Comparison of ENCODE assay signal across 14 cellular contexts in genomic region chr1:79716481-79716880, GRCh38.
DNase-seq lines count a peak whose midpoint lies in the region; ATAC-seq and TF ChIP-seq lines count a peak whose summit lies in the region.
"Had no signal": no experiment of that assay in that cellular context is flagged by ENCODE, and none has a peak within 500 bp of the region (broad histone marks: within the 10 kb centered on the region; RNA-seq: fewer than 3 reads in every experiment).

No MANE protein-coding gene starts in this region.

- H3K4me1 ChIP-seq in SJCRH30 (peaks cover 12% of the 10 kb centered on the region), H9 (ENCODE audit: insufficient read depth, low read length) (peaks cover 3% of the 10 kb centered on the region; the same call in 1 of the 2 replicates)

- ATAC-seq in GM21717 (IDR thresholded peaks at IDR 0.05; ENCODE audit: unreplicated experiment) = no peak
- no peak for ATAC-seq in GM19455 (IDR thresholded peaks at IDR 0.05; ENCODE audit: unreplicated experiment)
- ATAC-seq: activated CD8-positive, alpha-beta T cell treated with anti-CD3 and anti-CD28 coated beads, Interleukin-2, amount 10 ng/mL, durations not matched to agents 7 days and 5 days had no signal

- no peak overlapping the region for H3K4me2 ChIP-seq in H9 (ENCODE audit: insufficient read depth, insufficient read length, low read length)

- no peak overlapping the region for H3K14ac ChIP-seq in H9 (ENCODE audit: insufficient read depth, low read length)

- H3K9ac ChIP-seq in H9 (ENCODE audit: extremely low read depth, insufficient read length, low read length) = no peak overlapping the region

- no peak overlapping the region for H2BK120ac ChIP-seq in H9 (ENCODE audit: low read depth, low read length, poor library complexity, severe bottlenecking)

- H3K79me1 ChIP-seq in H9 (ENCODE audit: insufficient read depth, low read depth, low read length, poor library complexity, severe bottlenecking) = no peaks in the 10 kb centered on the region

- H3K4me1 Mint-ChIP-seq in H9 = peaks cover 7 to 11% of the 10 kb centered on the region in 2 experiments

- no peak overlapping the region for H3K23ac ChIP-seq in H9 (ENCODE audit: insufficient read length, low read depth, low read length)

- H3K9me3 ChIP-seq in SJCRH30 (replicated peaks) = no peaks in the 10 kb centered on the region
- H3K9me3 ChIP-seq in H9 (ENCODE audit: control insufficient read depth, low read depth, low read length) = no peaks in the 10 kb centered on the region

- H2BK20ac ChIP-seq in H9 (ENCODE audit: low read depth, low read length, poor library complexity, severe bottlenecking) = no peak overlapping the region

- H2BK5ac ChIP-seq in H9 (ENCODE audit: insufficient read length, low read length) = no peak overlapping the region

- no peak overlapping the region for H2BK15ac ChIP-seq in H9 (ENCODE audit: low read depth, low read length)

- H2AK5ac ChIP-seq in H9 (ENCODE audit: insufficient read length, low read length) = no peak overlapping the region

- TF ChIP-seq CTCF in H9 (conservative IDR thresholded peaks at IDR 0.05) = no peak

- no peaks in the 10 kb centered on the region for H3K27me3 Mint-ChIP-seq in H9 (ENCODE audit: low read depth)
- H3K27me3 Mint-ChIP-seq: dendritic cell treated with granulocyte-macrophage colony-stimulating factor and Interleukin-4, amounts not matched to agents 40 ng/mL and 50 ng/mL, for 4 days; IgD-negative memory B cell had no signal

- H4K20me1 ChIP-seq in H9 (ENCODE audit: control insufficient read depth, insufficient read depth, insufficient read length) = no peaks in the 10 kb centered on the region

- H3K9me3 Mint-ChIP-seq in H9 = peaks cover 23 to 24% of the 10 kb centered on the region in 2 experiments

- H3K4me3 ChIP-seq in SJCRH30 = no peak overlapping the region

- no peak overlapping the region for H3T11ph ChIP-seq in H9 (ENCODE audit: low read length)

- no peak overlapping the region for H3K18ac ChIP-seq in H9 (ENCODE audit: insufficient read length, low read depth, low read length)

- peaks cover 13 to 25% (median 21%) of the 10 kb centered on the region in 3 experiments for H3K36me3 Mint-ChIP-seq in H9 (ENCODE audit: insufficient read depth in 1 of 3, low read depth in 3 of 3)

- no peak overlapping the region for H2BK12ac ChIP-seq in H9 (ENCODE audit: insufficient read length, low read depth, low read length)

- H3K27ac Mint-ChIP-seq in H9 = peak overlapping the region in 1 of 3 experiments; percentile 75; a peak in 1 of 7 replicates
- H3K27ac Mint-ChIP-seq: activated CD8-positive, alpha-beta T cell treated with anti-CD3 and anti-CD28 coated beads, Interleukin-2, amount 10 ng/mL, durations not matched to agents 7 days and 5 days; dendritic cell treated with granulocyte-macrophage colony-stimulating factor and Interleukin-4, amounts not matched to agents 40 ng/mL and 50 ng/mL, for 4 days; IgD-negative memory B cell; mesothelial cell of epicardium had no signal

- peak overlapping the region; percentile 44 for H3K27ac ChIP-seq in SJCRH30
- H3K27ac ChIP-seq in H9 (ENCODE audit: insufficient read length, low read depth, low read length) = no peak overlapping the region

- no peak overlapping the region for H4K8ac ChIP-seq in H9 (replicated peaks; ENCODE audit: insufficient read length, low read depth, low read length)

- no peaks in the 10 kb centered on the region for H3K23me2 ChIP-seq in H9 (ENCODE audit: insufficient read length, low read depth, low read length, poor library complexity, severe bottlenecking)

- H3K36me3 ChIP-seq in SJCRH30 = no peaks in the 10 kb centered on the region

- DNase-seq in H4 (ENCODE audit: low spot score) = peak; percentile 2
- DNase-seq in SJCRH30 = peak; percentile 47 to 79
- peak; percentile 41 for DNase-seq in fibroblast of peridontal ligament (ENCODE audit: extremely low read depth)
- peak; percentile 15 for DNase-seq in pons (ENCODE audit: low spot score)
- DNase-seq in hypothalamus (lab: John Stamatoyannopoulos, UW) = no peak
- DNase-seq in H9 = no peak
- DNase-seq: activated CD8-positive, alpha-beta T cell treated with anti-CD3 and anti-CD28 coated beads, Interleukin-2, amount 10 ng/mL, durations not matched to agents 7 days and 5 days; activated naive CD4-positive, alpha-beta T cell treated with Interleukin-2 at 50 U/mL for 16 hours; NCI-H2029 treated with DMSO at 0.1 percent for 48 hours had no signal

- no peaks in the 10 kb centered on the region for H3K27me3 ChIP-seq in SJCRH30
- H3K27me3 ChIP-seq in H9 (ENCODE audit: insufficient read depth, low read length) = no peaks in the 10 kb centered on the region

- H3K56ac ChIP-seq in H9 (ENCODE audit: insufficient read length, low read depth, low read length) = no peak overlapping the region

- H3K4ac ChIP-seq in H9 (ENCODE audit: low read depth, low read length) = no peak overlapping the region

- H4K91ac ChIP-seq in H9 (ENCODE audit: insufficient read length, low read depth, low read length) = no peak overlapping the region

- H3K4me3 Mint-ChIP-seq in H9 = no peak overlapping the region
- H3K4me3 Mint-ChIP-seq: activated CD8-positive, alpha-beta T cell treated with anti-CD3 and anti-CD28 coated beads, Interleukin-2, amount 10 ng/mL, durations not matched to agents 7 days and 5 days; dendritic cell treated with granulocyte-macrophage colony-stimulating factor and Interleukin-4, amounts not matched to agents 40 ng/mL and 50 ng/mL, for 4 days; IgD-negative memory B cell; mesothelial cell of epicardium had no signal

- no peaks in the 10 kb centered on the region for H3K79me2 ChIP-seq in H9 (ENCODE audit: insufficient read depth, low read length)

- no peak overlapping the region for H4K5ac ChIP-seq in H9 (ENCODE audit: insufficient read length, low read depth, low read length)

- no peak overlapping the region for H2AFZ ChIP-seq in H9 (ENCODE audit: low read length)

Comparison
In these comparisons a context has a peak if more than half of its experiments do, and no peak if none do; other contexts are left out.
1. DNase-seq: peak in H4 (single experiment), SJCRH30 (2 of 2), fibroblast of peridontal ligament (single experiment) and pons (single experiment); none in hypothalamus (0 of 51) and H9 (single experiment).